Comparison of ENCODE assay signal across 8 cellular contexts in genomic region chr14:74257988-74258704, GRCh38. TPM values are rescaled to one million over a fixed set of nuclear protein-coding genes. Genes with fewer than 3 reads are reported as not detected.
DNase-seq lines count a peak whose midpoint lies in the region; ATAC-seq and TF ChIP-seq lines count a peak whose summit lies in the region.

No MANE protein-coding gene starts in this region.

- H3K4me1 Mint-ChIP-seq in activated naive CD4-positive, alpha-beta T cell treated with anti-CD3 and anti-CD28 coated beads, Interleukin-2, amount 50 U/mL, for 24 hours: peaks cover 5% of the 10 kb centered on the region

- no peak for DNase-seq in activated naive CD4-positive, alpha-beta T cell treated with Interleukin-2 at 50 U/mL for 16 hours
- DNase-seq in breast epithelium (ENCODE audit: low spot score in 2 of 2) (no peak), aorta (no peak), NCI-H524 treated with DMSO at 0.1 percent for 48 hours (lab: John Stamatoyannopoulos, UW) (no peak), GM10248 (ENCODE audit: extremely low spot score) (no peak)

- H3K27me3 ChIP-seq in breast epithelium: no peaks in the 10 kb centered on the region
- H3K27me3 ChIP-seq in aorta (ENCODE audit: control insufficient read depth in 1 of 2, insufficient read depth in 2 of 2, low read length in 1 of 2): no peaks in the 10 kb centered on the region

- H3K4me3 ChIP-seq in breast epithelium (peak overlapping the region; percentile 61 to 80 (median 61)), mesodermal cell (ENCODE audit: extremely low read depth, insufficient read depth, low read length, poor library complexity, severe bottlenecking) (peak overlapping the region; percentile 58), aorta (ENCODE audit: low read length in 2 of 2) (peak overlapping the region; percentile 63 to 89)

- no peaks in the 10 kb centered on the region for H3K36me3 ChIP-seq in breast epithelium
- no peaks in the 10 kb centered on the region for H3K36me3 ChIP-seq in mesodermal cell (ENCODE audit: control insufficient read depth, insufficient read depth, low read length)
- H3K36me3 ChIP-seq in aorta (ENCODE audit: control insufficient read depth in 1 of 2, insufficient read depth in 2 of 2, low read length in 1 of 2): no peaks in the 10 kb centered on the region

- H3K4me1 ChIP-seq in breast epithelium (no peaks in the 10 kb centered on the region), mesodermal cell (ENCODE audit: control insufficient read depth, insufficient read depth, low read length, poor library complexity, severe bottlenecking) (no peaks in the 10 kb centered on the region), aorta (ENCODE audit: control insufficient read depth in 1 of 2, insufficient read depth in 2 of 2, low read length in 2 of 2) (no peaks in the 10 kb centered on the region)

- H3K27ac Mint-ChIP-seq in activated naive CD4-positive, alpha-beta T cell treated with anti-CD3 and anti-CD28 coated beads, Interleukin-2, amount 50 U/mL, for 24 hours: no peak overlapping the region

- ATAC-seq in aorta (ENCODE audit: low FRiP score): no peak
- no peak for ATAC-seq in GM21360 (IDR thresholded peaks at IDR 0.05; ENCODE audit: unreplicated experiment)

- H3K27me3 Mint-ChIP-seq in activated naive CD4-positive, alpha-beta T cell treated with anti-CD3 and anti-CD28 coated beads, Interleukin-2, amount 50 U/mL, for 24 hours: no peaks in the 10 kb centered on the region

- H3K9me3 Mint-ChIP-seq in activated naive CD4-positive, alpha-beta T cell treated with anti-CD3 and anti-CD28 coated beads, Interleukin-2, amount 50 U/mL, for 24 hours: no peaks in the 10 kb centered on the region

- H3K27ac ChIP-seq in breast epithelium (no peak overlapping the region), mesodermal cell (ENCODE audit: low read depth, low read length, severe bottlenecking) (no peak overlapping the region), aorta (ENCODE audit: low read depth in 1 of 2, low read length in 2 of 2) (no peak overlapping the region)

- intact Hi-C loops in breast epithelium (cut with DNase I; ENCODE audit: low total_unique reads): no loop called here
- intact Hi-C loops in aorta (cut with DNase I): loop anchor here (2.0 to 10.0 kb wide), 3 partner anchors 36 to 147 kb away; no protein-coding TSS in a partner anchor

- no peak for TF ChIP-seq POLR2A in breast epithelium (IDR thresholded peaks at IDR 0.05)

- peak overlapping the region; percentile 87 for H3K4me3 Mint-ChIP-seq in activated naive CD4-positive, alpha-beta T cell treated with anti-CD3 and anti-CD28 coated beads, Interleukin-2, amount 50 U/mL, for 24 hours

- POLR2A ChIA-PET in GM10248 (lab: Yijun Ruan, JAX): no interaction called here

- no peak for TF ChIP-seq CTCF in breast epithelium (IDR thresholded peaks at IDR 0.05)
- TF ChIP-seq CTCF in GM10248 (IDR thresholded peaks at IDR 0.05; ENCODE audit: control extremely low read depth, extremely low read depth, low read depth, missing control alignments): no peak

- CTCF ChIA-PET in GM10248 (lab: Yijun Ruan, JAX): interaction anchor here (0.7 to 2.9 kb wide), 14 partner anchors 11 to 196 kb away, joined by 3 to 38 read pairs (median 5); no protein-coding TSS in a partner anchor

- 9 to 11% methylated on average over 20 to 33 of the region's 52 CpGs for WGBS in mesodermal cell (ENCODE audit: insufficient coverage in 2 of 2), 2 experiments
- 9 to 10% methylated on average over 52 of the region's 52 CpGs for WGBS in aorta, 2 donors

- H3K9me3 ChIP-seq in breast epithelium: no peaks in the 10 kb centered on the region
- H3K9me3 ChIP-seq in mesodermal cell (ENCODE audit: control insufficient read depth, low read length): no peaks in the 10 kb centered on the region
- no peaks in the 10 kb centered on the region for H3K9me3 ChIP-seq in aorta (ENCODE audit: control insufficient read depth, low read length)

- H3K36me3 Mint-ChIP-seq in activated naive CD4-positive, alpha-beta T cell treated with anti-CD3 and anti-CD28 coated beads, Interleukin-2, amount 50 U/mL, for 24 hours: no peaks in the 10 kb centered on the region

RNA-seq across cellular contexts. Expression of gene VSX2, which starts 18.9 kb away (rescaled TPM):
- total RNA-seq in breast epithelium (not detected), aorta (not detected)
- polyA plus RNA-seq in mesodermal cell (2013, experiment 1 of 2): not detected
- polyA plus RNA-seq in mesodermal cell (2013, experiment 2 of 2): not detected
- polyA plus RNA-seq in aorta: not detected

RNA-seq across cellular contexts. Expression of gene ABCD4, which starts 44.6 kb away (rescaled TPM):
- total RNA-seq in breast epithelium: 10 to 100 TPM; 38.2 to 57.0 (median 54.7) TPM
- 85.6 TPM for polyA plus RNA-seq in mesodermal cell (2013, experiment 1 of 2)
- 66.8 TPM for polyA plus RNA-seq in mesodermal cell (2013, experiment 2 of 2)
- 100 to 1,000 TPM in 1 of 2 donors, 10 to 100 TPM in 1; 40.3 to 102 TPM for total RNA-seq in aorta
- polyA plus RNA-seq in aorta: 10 to 100 TPM; 10.5 to 67.5 TPM
